Comparison of ENCODE assay signal across 17 cellular contexts in genomic region chr5:10885026-10885425, GRCh38.
DNase-seq lines count a peak whose midpoint lies in the region; ATAC-seq and TF ChIP-seq lines count a peak whose summit lies in the region.
"Had no signal": no experiment of that assay in that cellular context is flagged by ENCODE, and none has a peak within 500 bp of the region (broad histone marks: within the 10 kb centered on the region; RNA-seq: fewer than 3 reads in every experiment).

No MANE protein-coding gene starts in this region.

- peaks cover 5% of the 10 kb centered on the region for H3K27me3 Mint-ChIP-seq in activated naive CD8-positive, alpha-beta T cell treated with anti-CD3 and anti-CD28 coated beads for 36 hours

- H3K9me1 ChIP-seq in IMR-90 (ENCODE audit: insufficient read depth, low read length): no peaks in the 10 kb centered on the region

- no peak for TF ChIP-seq CTCF in AG10803 (conservative IDR thresholded peaks at IDR 0.05; ENCODE audit: low read length)
- no peak for TF ChIP-seq CTCF in IMR-90 (conservative IDR thresholded peaks at IDR 0.05; ENCODE audit: low read depth, low read length)
- TF ChIP-seq CTCF in kidney epithelial cell (IDR thresholded peaks at IDR 0.05; ENCODE audit: insufficient read depth, low read length, poor library complexity, severe bottlenecking): no peak
- TF ChIP-seq CTCF in right atrium auricular region (IDR thresholded peaks at IDR 0.05): no peak

- H3K4me2 ChIP-seq in IMR-90 (ENCODE audit: low read depth, low read length): no peak overlapping the region
- H3K4me2 ChIP-seq: BLaER1 had no signal

- intact Hi-C loops in IMR-90 (cut with micrococcal nuclease): no loop called here

- TF ChIP-seq RAD21 in IMR-90 (IDR thresholded peaks at IDR 0.05; ENCODE audit: low read length): no peak

- no TSS peak for BruUV-seq in IMR-90 (replicated peaks; lab: Mats Ljungman, UMichigan)

- WGBS in IMR-90 (ENCODE audit: extremely low coverage in 2 of 2, insufficient read length in 1 of 2), 2 experiments: 14% methylated on average over 1 of the region's 6 CpGs; no CpG with 5 or more reads in 1 of the 2 experiments

- DNase-seq in AG10803 (ENCODE audit: low read depth): peak; percentile 72
- peak; percentile 78 for DNase-seq in IMR-90
- DNase-seq in activated naive CD8-positive, alpha-beta T cell treated with anti-CD3 and anti-CD28 coated beads for 36 hours: peak; percentile 22
- peak; percentile 66 for DNase-seq in kidney epithelial cell (ENCODE audit: low read depth)
- no peak for DNase-seq in mucosa of gallbladder (ENCODE audit: low spot score)
- no peak for DNase-seq in putamen (ENCODE audit: low spot score)
- no peak for DNase-seq in right atrium auricular region (ENCODE audit: low spot score)
- DNase-seq: activated B cell treated with CpG ODN at 0.5 μM for 24 hours; activated naive CD4-positive, alpha-beta T cell; NCI-H1436 treated with DMSO at 0.1 percent for 48 hours; NCI-H446 treated with DMSO at 0.1 percent for 48 hours; stimulated activated naive B cell treated with anti-CD40 and anti-IgM and Interleukin-4, amounts not matched to agents 10 μg/mL and 1 μg/mL and 100 μg/mL, for 72 hours; upper lobe of right lung had no signal

- no peaks in the 10 kb centered on the region for H3K79me1 ChIP-seq in IMR-90 (ENCODE audit: low read depth in 1 of 2, low read length in 2 of 2)

- H4K20me1 ChIP-seq in IMR-90 (ENCODE audit: insufficient read depth, low read length): no peaks in the 10 kb centered on the region
- H4K20me1 ChIP-seq: BLaER1 had no signal

- no peak overlapping the region for H3K9ac ChIP-seq in IMR-90 (ENCODE audit: low read depth, low read length)
- H3K9ac ChIP-seq: BLaER1, neural progenitor cell had no signal

- no peak overlapping the region for H4K8ac ChIP-seq in IMR-90 (ENCODE audit: low read depth in 2 of 2, low read length in 2 of 2)

- H2BK20ac ChIP-seq in IMR-90 (ENCODE audit: low read depth, low read length): no peak overlapping the region

- dilution Hi-C loops in IMR-90 (cut with HindIII; ENCODE audit: low sequenced_read_pairs, unreplicated experiment): no loop called here

- no peak overlapping the region for H3K18ac ChIP-seq in IMR-90 (ENCODE audit: low read depth, low read length)

- H3K4me1 ChIP-seq in IMR-90 (ENCODE audit: control insufficient read depth, insufficient read depth, low read length) (no peaks in the 10 kb centered on the region), right atrium auricular region (no peaks in the 10 kb centered on the region)
- H3K4me1 ChIP-seq: BLaER1, upper lobe of right lung had no signal

- H3K56ac ChIP-seq in IMR-90 (ENCODE audit: extremely low read depth, insufficient read depth, low read length): no peak overlapping the region

- no peaks in the 10 kb centered on the region for H3K36me3 Mint-ChIP-seq in activated naive CD8-positive, alpha-beta T cell treated with anti-CD3 and anti-CD28 coated beads for 36 hours
- H3K36me3 Mint-ChIP-seq: memory B cell; neural progenitor cell; stimulated activated naive B cell treated with anti-CD40 and anti-IgM and Interleukin-4, amounts not matched to agents 10 μg/mL and 1 μg/mL and 100 μg/mL, for 72 hours had no signal

- no peak overlapping the region for H2BK5ac ChIP-seq in IMR-90 (ENCODE audit: low read depth, low read length, poor library complexity, severe bottlenecking)

- H3K4me1 Mint-ChIP-seq in activated naive CD8-positive, alpha-beta T cell treated with anti-CD3 and anti-CD28 coated beads for 36 hours: peaks cover 6% of the 10 kb centered on the region
- H3K4me1 Mint-ChIP-seq: activated B cell treated with CpG ODN at 0.5 μM for 24 hours; memory B cell; stimulated activated naive B cell treated with anti-CD40 and anti-IgM and Interleukin-4, amounts not matched to agents 10 μg/mL and 1 μg/mL and 100 μg/mL, for 72 hours had no signal

- no peak overlapping the region for H2BK120ac ChIP-seq in IMR-90 (ENCODE audit: low read depth, low read length)

- H2AFZ ChIP-seq in IMR-90 (replicated peaks; ENCODE audit: low read length, poor library complexity): no peak overlapping the region
- H2AFZ ChIP-seq: neural progenitor cell had no signal

- no peak overlapping the region for H3K4ac ChIP-seq in IMR-90 (ENCODE audit: low read depth, low read length)

- no peak overlapping the region for H2AK9ac ChIP-seq in IMR-90 (replicated peaks; ENCODE audit: low read depth, low read length, poor library complexity)

- no peak overlapping the region for H4K91ac ChIP-seq in IMR-90 (ENCODE audit: insufficient read depth, low read depth, low read length)

- POLR2A ChIA-PET in IMR-90 (lab: Charles Lee; ENCODE audit: unreplicated experiment): no interaction called here

- no peak overlapping the region for H2BK15ac ChIP-seq in IMR-90 (ENCODE audit: low read depth, low read length)

- H2AK5ac ChIP-seq in IMR-90 (ENCODE audit: low read depth, low read length): no peak overlapping the region

- H3K9me3 ChIP-seq in IMR-90 (ENCODE audit: control insufficient read depth, insufficient read depth, low read length): 0 out of 2 replicates have a peak, but pooled peaks cover 3% of the 10 kb centered on the region
- no peaks in the 10 kb centered on the region for H3K9me3 ChIP-seq in right atrium auricular region
- H3K9me3 ChIP-seq: BLaER1, upper lobe of right lung had no signal

- H3K27ac ChIP-seq in IMR-90 (ENCODE audit: insufficient read depth, low read length) (no peak overlapping the region), right atrium auricular region (no peak overlapping the region)
- H3K27ac ChIP-seq: BLaER1, neural progenitor cell, upper lobe of right lung had no signal

- no peak overlapping the region for H3K14ac ChIP-seq in IMR-90 (replicated peaks; ENCODE audit: low read depth, low read length)

- no peak overlapping the region for H3K27ac Mint-ChIP-seq in activated naive CD8-positive, alpha-beta T cell treated with anti-CD3 and anti-CD28 coated beads for 36 hours
- H3K27ac Mint-ChIP-seq: activated B cell treated with CpG ODN at 0.5 μM for 24 hours; memory B cell; neural progenitor cell; stimulated activated naive B cell treated with anti-CD40 and anti-IgM and Interleukin-4, amounts not matched to agents 10 μg/mL and 1 μg/mL and 100 μg/mL, for 72 hours had no signal

- H3K23ac ChIP-seq in IMR-90 (ENCODE audit: low read depth, low read length): no peak overlapping the region

- H3K4me3 ChIP-seq in AG10803 (ENCODE audit: low read length) (no peak overlapping the region), IMR-90 (ENCODE audit: insufficient read depth, low read depth, low read length) (no peak overlapping the region), kidney epithelial cell (ENCODE audit: low read depth, low read length) (no peak overlapping the region), right atrium auricular region (no peak overlapping the region)
- H3K4me3 ChIP-seq: BLaER1, neural progenitor cell, upper lobe of right lung had no signal

- no peak overlapping the region for H4K5ac ChIP-seq in IMR-90 (ENCODE audit: low read depth, low read length)

- no peak overlapping the region for H3K4me3 Mint-ChIP-seq in activated naive CD8-positive, alpha-beta T cell treated with anti-CD3 and anti-CD28 coated beads for 36 hours
- H3K4me3 Mint-ChIP-seq: activated B cell treated with CpG ODN at 0.5 μM for 24 hours; memory B cell; neural progenitor cell; stimulated activated naive B cell treated with anti-CD40 and anti-IgM and Interleukin-4, amounts not matched to agents 10 μg/mL and 1 μg/mL and 100 μg/mL, for 72 hours had no signal

- H3K27me3 ChIP-seq in IMR-90 (ENCODE audit: control insufficient read depth, insufficient read depth, low read length) (no peaks in the 10 kb centered on the region), kidney epithelial cell (ENCODE audit: control insufficient read depth, insufficient read depth, low read length) (no peaks in the 10 kb centered on the region), right atrium auricular region (no peaks in the 10 kb centered on the region)
- H3K27me3 ChIP-seq: BLaER1, neural progenitor cell, upper lobe of right lung had no signal

- no peaks in the 10 kb centered on the region for H3K36me3 ChIP-seq in IMR-90 (ENCODE audit: control insufficient read depth, insufficient read depth, low read length)
- no peaks in the 10 kb centered on the region for H3K36me3 ChIP-seq in kidney epithelial cell (ENCODE audit: control insufficient read depth, insufficient read depth, low read length)
- no peaks in the 10 kb centered on the region for H3K36me3 ChIP-seq in right atrium auricular region
- H3K36me3 ChIP-seq: BLaER1, neural progenitor cell, upper lobe of right lung had no signal

- CTCF ChIA-PET in IMR-90 (lab: Yijun Ruan, JAX): no interaction called here

- ATAC-seq in IMR-90 (ENCODE audit: low read depth) (peak; percentile 21; the same call in 1 of the 2 replicates), HG03571 (IDR thresholded peaks at IDR 0.05; ENCODE audit: unreplicated experiment) (no peak)
- ATAC-seq: stimulated activated naive B cell treated with anti-CD40 and anti-IgM and Interleukin-4, amounts not matched to agents 10 μg/mL and 1 μg/mL and 100 μg/mL, for 72 hours; upper lobe of right lung had no signal

- in situ Hi-C loops in IMR-90 (cut with MboI; ENCODE audit: low sequenced_read_pairs): no loop called here

- TF ChIP-seq POLR2A in IMR-90 (IDR thresholded peaks at IDR 0.05; ENCODE audit: low read depth, low read length): no peak

- H3K9me3 Mint-ChIP-seq in activated naive CD8-positive, alpha-beta T cell treated with anti-CD3 and anti-CD28 coated beads for 36 hours: peaks cover 4% of the 10 kb centered on the region

TF ChIP-seq in IMR-90, 13 proteins besides CTCF, POLR2A, EP300 and RAD21 (continues in another document):
- no peak for TF ChIP-seq BHLHE40 (IDR thresholded peaks at IDR 0.05; ENCODE audit: low read depth, low read length)
- no peak for TF ChIP-seq SMC3 (IDR thresholded peaks at IDR 0.05; ENCODE audit: low read depth, low read length)
- no peak for TF ChIP-seq NFE2L2 (IDR thresholded peaks at IDR 0.05; ENCODE audit: low read depth, low read length)
- TF ChIP-seq RCOR1 (IDR thresholded peaks at IDR 0.05; ENCODE audit: insufficient replicate concordance, low read length): no peak
- TF ChIP-seq FOS (IDR thresholded peaks at IDR 0.05; ENCODE audit: low read depth, low read length): no peak
- TF ChIP-seq RFX5 (IDR thresholded peaks at IDR 0.05; ENCODE audit: low read depth, low read length): no peak
- TF ChIP-seq CEBPB (IDR thresholded peaks at IDR 0.05; ENCODE audit: low read depth, low read length): no peak
- no peak for TF ChIP-seq MXI1 (IDR thresholded peaks at IDR 0.05; ENCODE audit: borderline replicate concordance, low read depth, low read length)
- TF ChIP-seq MAZ (IDR thresholded peaks at IDR 0.05; ENCODE audit: borderline replicate concordance, low read depth, low read length): no peak
- TF ChIP-seq MAFK (IDR thresholded peaks at IDR 0.05; ENCODE audit: low read depth, low read length): no peak

Comparison
In these comparisons a context has a peak if more than half of its experiments do, and no peak if none do; other contexts are left out.
1. DNase-seq: peak in AG10803 (single experiment), IMR-90 (single experiment), activated naive CD8-positive, alpha-beta T cell treated with anti-CD3 and anti-CD28 coated beads for 36 hours (single experiment) and kidney epithelial cell (single experiment); none in mucosa of gallbladder (single experiment), putamen (single experiment) and right atrium auricular region (single experiment).